Comparison of ENCODE assay signal across 8 cellular contexts in the genomic region with DNA sequence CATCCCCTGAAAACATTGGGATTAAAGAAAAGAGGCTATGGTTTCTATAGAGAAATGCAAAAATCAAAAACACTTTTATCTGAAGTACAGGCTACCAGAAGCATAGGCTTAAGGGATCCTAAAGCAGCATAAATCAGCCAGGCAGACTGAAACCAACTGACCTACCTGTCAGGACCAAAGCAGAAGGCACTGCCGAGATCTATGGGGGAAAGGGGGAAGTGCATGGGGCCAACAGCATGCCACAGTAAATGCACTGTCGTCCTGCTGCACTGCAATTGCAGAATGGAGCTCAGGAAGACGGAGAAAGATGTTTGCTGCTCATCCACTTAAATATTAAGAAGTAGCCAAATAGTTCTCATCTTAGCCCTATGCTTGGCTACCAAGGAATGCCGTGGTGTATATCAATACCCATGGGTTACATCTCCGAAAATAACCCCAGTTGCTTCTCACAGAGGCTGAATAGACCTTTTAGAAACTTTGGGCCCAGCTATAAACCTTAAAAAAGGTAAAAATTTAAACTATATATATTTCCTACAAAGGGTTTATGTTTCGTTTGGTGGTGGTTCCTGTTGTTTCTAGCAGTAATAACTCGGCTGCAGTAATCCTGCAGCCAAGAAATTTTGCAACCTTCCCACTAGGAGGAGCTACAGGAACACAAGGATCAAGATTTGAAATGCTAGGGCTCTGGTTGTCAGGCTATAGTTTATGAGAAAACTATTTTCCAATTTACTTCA.
DNase-seq lines count a peak whose midpoint lies in the region; ATAC-seq, FAIRE-seq and TF ChIP-seq lines count a peak whose summit lies in the region.

No MANE protein-coding gene starts in this region.

- peak; percentile 95 for FAIRE-seq in kidney (lab: Jason Lieb, UNC)

- no peak overlapping the region for H3K9ac ChIP-seq in kidney (ENCODE audit: low read length in 2 of 2)

- H3K36me3 Mint-ChIP-seq in activated naive CD4-positive, alpha-beta T cell treated with anti-CD3 and anti-CD28 coated beads, Interleukin-2, amount 50 U/mL, for 72 hours: no peaks in the 10 kb centered on the region

- POLR2A ChIA-PET in BJ (lab: Charles Lee): no interaction called here

- peak; percentile 56 for ATAC-seq in GM19463 (IDR thresholded peaks at IDR 0.05; ENCODE audit: unreplicated experiment)
- no peak for ATAC-seq in activated naive CD4-positive, alpha-beta T cell treated with anti-CD3 and anti-CD28 coated beads, Interleukin-2, amount 50 U/mL, for 72 hours

- no peak overlapping the region for H3K27ac Mint-ChIP-seq in activated naive CD4-positive, alpha-beta T cell treated with anti-CD3 and anti-CD28 coated beads, Interleukin-2, amount 50 U/mL, for 72 hours

- intact Hi-C loops in kidney (cut with DNase I) (no loop called here), uterus (cut with DNase I; ENCODE audit: low total_unique reads) (no loop called here)

- H3K9me3 Mint-ChIP-seq in activated naive CD4-positive, alpha-beta T cell treated with anti-CD3 and anti-CD28 coated beads, Interleukin-2, amount 50 U/mL, for 72 hours: no peaks in the 10 kb centered on the region

- TF ChIP-seq POLR2A in uterus (IDR thresholded peaks at IDR 0.05): no peak

- CTCF ChIA-PET in BJ (lab: Yijun Ruan, JAX): interaction anchor here (0.6 to 1.5 kb wide), 7 partner anchors 20 to 1313 kb away, joined by 3 to 7 read pairs (median 3); no protein-coding TSS in a partner anchor

- H3K9me3 ChIP-seq in kidney (ENCODE audit: control insufficient read depth in 1 of 2, low read length in 2 of 2): no peaks in the 10 kb centered on the region
- H3K9me3 ChIP-seq in uterus: no peaks in the 10 kb centered on the region

- in situ Hi-C loops in astrocyte of the spinal cord (cut with HindIII; ENCODE audit: low sequenced_read_pairs): no loop called here

- H3K36me3 ChIP-seq in BJ (ENCODE audit: control insufficient read depth, insufficient read depth, low read length) (no peaks in the 10 kb centered on the region), kidney (ENCODE audit: control insufficient read depth in 1 of 2, insufficient read depth in 2 of 2, low read length in 2 of 2) (no peaks in the 10 kb centered on the region), uterus (no peaks in the 10 kb centered on the region)

- H3K27ac ChIP-seq in kidney (ENCODE audit: low read depth in 2 of 2, low read length in 2 of 2): no peak overlapping the region
- no peak overlapping the region for H3K27ac ChIP-seq in uterus

- DNase-seq in BJ (ENCODE audit: low read depth): no peak
- peak; percentile 3 for DNase-seq in NCI-H1105 treated with DMSO at 0.1 percent for 48 hours (lab: John Stamatoyannopoulos, UW)
- peak; percentile 57 for DNase-seq in astrocyte of the spinal cord (ENCODE audit: low read depth, low spot score)
- no peak for DNase-seq in kidney
- no peak for DNase-seq in uterus
- no peak for DNase-seq in activated CD4-positive, alpha-beta T cell treated with anti-CD3 and anti-CD28 coated beads for 48 hours
- no peak for DNase-seq in activated naive CD4-positive, alpha-beta T cell treated with anti-CD3 and anti-CD28 coated beads, Interleukin-2, amount 50 U/mL, for 72 hours (ENCODE audit: low spot score in 2 of 2)

- TF ChIP-seq CTCF in BJ (IDR thresholded peaks at IDR 0.05; ENCODE audit: insufficient read depth, low read depth, low read length) (peak; percentile 67), astrocyte of the spinal cord (IDR thresholded peaks at IDR 0.05; ENCODE audit: low read depth, low read length) (peak; percentile 61), kidney (IDR thresholded peaks at IDR 0.05; ENCODE audit: borderline replicate concordance, extremely low read depth, insufficient read depth) (peak; percentile 42), uterus (IDR thresholded peaks at IDR 0.05) (peak; percentile 52 to 59 (median 53))

- H3K27me3 ChIP-seq in BJ (ENCODE audit: control insufficient read depth, insufficient read depth, low read length) (no peaks in the 10 kb centered on the region), uterus (no peaks in the 10 kb centered on the region)

- H3K4me1 ChIP-seq in kidney (ENCODE audit: control insufficient read depth in 1 of 2, insufficient read depth in 1 of 2, low read depth in 1 of 2, low read length in 2 of 2) (peaks cover 0 to 2% of the 10 kb centered on the region in 2 donors), uterus (no peaks in the 10 kb centered on the region)

- H3K4me3 ChIP-seq in BJ (ENCODE audit: low read depth, low read length) (no peak overlapping the region), astrocyte of the spinal cord (ENCODE audit: low read depth, low read length) (no peak overlapping the region), kidney (ENCODE audit: low read length in 2 of 2) (no peak overlapping the region), uterus (no peak overlapping the region)

Comparison
In these comparisons a context has a peak if more than half of its experiments do, and no peak if none do; other contexts are left out.
1. DNase-seq: peak in NCI-H1105 treated with DMSO at 0.1 percent for 48 hours (single experiment) and astrocyte of the spinal cord (single experiment); none in BJ (single experiment), kidney (single experiment), uterus (0 of 2), activated CD4-positive, alpha-beta T cell treated with anti-CD3 and anti-CD28 coated beads for 48 hours (single experiment) and activated naive CD4-positive, alpha-beta T cell treated with anti-CD3 and anti-CD28 coated beads, Interleukin-2, amount 50 U/mL, for 72 hours (0 of 2).
2. Peak in every context shown above with its lines, with median percentiles within 50 percentile points of each other: CTCF ChIP-seq.